In genomic region chr10:59177031-59177861, GRCh38 we compare ENCODE assay signal across 8 cellular contexts. TPM values are rescaled to one million over a fixed set of nuclear protein-coding genes. Genes with fewer than 3 reads are reported as not detected.
A peak's percentile ranks its signal among the peaks of the same experiment; 100 is the strongest.
DNase-seq lines count a peak whose midpoint lies in the region; ATAC-seq, FAIRE-seq and TF ChIP-seq lines count a peak whose summit lies in the region.

No MANE protein-coding gene starts in this region.

- no peaks in the 10 kb centered on the region for H3K36me3 Mint-ChIP-seq in T-helper 2 cell treated with Interferon-gamma antibody and Interleukin-4, amounts not matched to agents 5 μg/mL and 100 μg/mL, for 36 hours (ENCODE audit: low read depth)
- H3K36me3 Mint-ChIP-seq in osteocyte (ENCODE audit: unreplicated experiment): no peaks in the 10 kb centered on the region
- no peaks in the 10 kb centered on the region for H3K36me3 Mint-ChIP-seq in activated T-cell treated with anti-CD3 and anti-CD28 coated beads, Interleukin-2, amount 50 U/mL, for 4 hours (ENCODE audit: insufficient read depth)

- TF ChIP-seq CTCF in osteocyte (IDR thresholded peaks at IDR 0.05): no peak

- peak overlapping the region; percentile 44 for H3K4me3 Mint-ChIP-seq in T-helper 2 cell treated with Interferon-gamma antibody and Interleukin-4, amounts not matched to agents 5 μg/mL and 100 μg/mL, for 36 hours
- peak overlapping the region; percentile 77 for H3K4me3 Mint-ChIP-seq in osteocyte (ENCODE audit: unreplicated experiment)
- H3K4me3 Mint-ChIP-seq in activated T-cell treated with anti-CD3 and anti-CD28 coated beads, Interleukin-2, amount 50 U/mL, for 4 hours: no peak overlapping the region

- H3K4me1 Mint-ChIP-seq in T-helper 2 cell treated with Interferon-gamma antibody and Interleukin-4, amounts not matched to agents 5 μg/mL and 100 μg/mL, for 36 hours (ENCODE audit: low read depth): peaks cover 2% of the 10 kb centered on the region
- H3K4me1 Mint-ChIP-seq in osteocyte (ENCODE audit: unreplicated experiment): peaks cover 12% of the 10 kb centered on the region
- no peaks in the 10 kb centered on the region for H3K4me1 Mint-ChIP-seq in activated T-cell treated with anti-CD3 and anti-CD28 coated beads, Interleukin-2, amount 50 U/mL, for 4 hours (ENCODE audit: low read depth)

- FAIRE-seq in frontal cortex (lab: Jason Lieb, UNC): no peak

- no peaks in the 10 kb centered on the region for H3K9me3 Mint-ChIP-seq in T-helper 2 cell treated with Interferon-gamma antibody and Interleukin-4, amounts not matched to agents 5 μg/mL and 100 μg/mL, for 36 hours
- H3K9me3 Mint-ChIP-seq in osteocyte (ENCODE audit: unreplicated experiment): no peaks in the 10 kb centered on the region
- peaks cover 4% of the 10 kb centered on the region for H3K9me3 Mint-ChIP-seq in activated T-cell treated with anti-CD3 and anti-CD28 coated beads, Interleukin-2, amount 50 U/mL, for 4 hours

- DNase-seq in AG08396 (ENCODE audit: low spot score) (peak; percentile 86), HS-27A (ENCODE audit: low read depth) (peak; percentile 53), frontal cortex (ENCODE audit: low spot score in 2 of 2) (peak; percentile 33 to 66), osteocyte (ENCODE audit: extremely low spot score, unreplicated experiment) (no peak)
- no peak for DNase-seq in T-helper 2 cell treated with Interferon-gamma antibody and Interleukin-4, amounts not matched to agents 5 μg/mL and 100 μg/mL, for 36 hours (ENCODE audit: low spot score)
- DNase-seq in activated T-cell treated with anti-CD3 and anti-CD28 coated beads, Interleukin-2, amount 50 U/mL, for 4 hours: no peak

- peaks cover 17% of the 10 kb centered on the region for H3K27me3 Mint-ChIP-seq in T-helper 2 cell treated with Interferon-gamma antibody and Interleukin-4, amounts not matched to agents 5 μg/mL and 100 μg/mL, for 36 hours (ENCODE audit: low read depth)
- peaks cover 56% of the 10 kb centered on the region for H3K27me3 Mint-ChIP-seq in osteocyte (ENCODE audit: unreplicated experiment)
- peaks cover 17% of the 10 kb centered on the region for H3K27me3 Mint-ChIP-seq in activated T-cell treated with anti-CD3 and anti-CD28 coated beads, Interleukin-2, amount 50 U/mL, for 4 hours (ENCODE audit: low read depth)

- ATAC-seq in HG03025 (IDR thresholded peaks at IDR 0.05; ENCODE audit: low FRiP score, unreplicated experiment): no peak
- ATAC-seq in activated T-cell treated with anti-CD3 and anti-CD28 coated beads, Interleukin-2, amount 50 U/mL, for 4 hours: no peak
- ATAC-seq in HG02798 (IDR thresholded peaks at IDR 0.05; ENCODE audit: poor library complexity, unreplicated experiment): no peak

- no peak overlapping the region for H3K27ac Mint-ChIP-seq in T-helper 2 cell treated with Interferon-gamma antibody and Interleukin-4, amounts not matched to agents 5 μg/mL and 100 μg/mL, for 36 hours
- no peak overlapping the region for H3K27ac Mint-ChIP-seq in osteocyte (ENCODE audit: unreplicated experiment)

RNA-seq across cellular contexts. Expression of gene PHYHIPL, which starts 0.8 kb away (rescaled TPM):
- total RNA-seq in frontal cortex: 17.1 TPM
- not detected in 2 replicates for total RNA-seq in osteocyte
- total RNA-seq in activated T-cell treated with anti-CD3 and anti-CD28 coated beads, Interleukin-2, amount 50 U/mL, for 4 hours: not detected

Comparison
In these comparisons a context has a peak if more than half of its experiments do, and no peak if none do; other contexts are left out.
1. DNase-seq: peak in AG08396 (single experiment), HS-27A (single experiment) and frontal cortex (2 of 2); none in T-helper 2 cell treated with Interferon-gamma antibody and Interleukin-4, amounts not matched to agents 5 μg/mL and 100 μg/mL, for 36 hours (single experiment), osteocyte (single experiment) and activated T-cell treated with anti-CD3 and anti-CD28 coated beads, Interleukin-2, amount 50 U/mL, for 4 hours (single experiment).
2. RNA of gene PHYHIPL, which starts 0.8 kb away (total RNA-seq): 17.1 TPM in frontal cortex (single experiment); not detected in activated T-cell treated with anti-CD3 and anti-CD28 coated beads, Interleukin-2, amount 50 U/mL, for 4 hours and not detected in osteocyte; every median in the first group is over 10 times any median in the second.